In the genomic region with DNA sequence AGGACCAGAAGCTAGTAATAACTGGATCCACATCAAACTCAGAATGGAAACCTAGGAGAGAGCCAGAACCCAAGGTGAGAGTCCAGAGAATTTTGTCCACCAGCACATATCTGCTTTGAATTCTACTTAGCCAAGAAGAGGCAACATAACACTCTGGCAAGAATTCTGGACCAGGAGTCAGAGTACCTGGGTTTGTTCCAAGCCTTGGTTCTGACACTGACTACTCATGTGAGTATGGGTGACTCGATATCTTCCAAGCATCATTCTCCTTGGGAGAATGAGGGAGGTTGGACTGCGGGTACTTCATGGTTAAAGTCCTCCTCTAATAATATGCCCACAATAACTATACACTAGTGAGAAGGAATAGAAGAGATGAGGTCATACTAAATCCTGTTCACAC, we compare ENCODE assay signal across 22 cellular contexts.
"Had no signal": no experiment of that assay in that cellular context is flagged by ENCODE, and none has a peak within 500 bp of the region (broad histone marks: within the 10 kb centered on the region; RNA-seq: fewer than 3 reads in every experiment).

No MANE protein-coding gene starts in this region.

- DNase-seq: Kasumi-1, KG1, MM.1S, NCI-H1092 treated with DMSO at 0.1 percent for 48 hours, NCI-H1436, NCI-H187, NCI-H2029, NCI-H2081 treated with DMSO at 0.1 percent for 48 hours, NCI-H2171, NCI-H226, NCI-H446, NCI-H510A, NCI-H524 treated with DMSO at 0.1 percent for 48 hours, NCI-H69, NCI-H774, Right ventricle myocardium superior, RPMI8226, SIG-M5 had no signal

- H3K4me3 ChIP-seq: SJSA1, SK-N-MC had no signal

- H3K27me3 ChIP-seq: SJSA1 had no signal

- H3K36me3 ChIP-seq: SJSA1 had no signal

- H3K9me3 ChIP-seq: SJSA1 had no signal

- H3K4me1 ChIP-seq: SJSA1 had no signal

- FAIRE-seq: HTR-8/SVneo, RCC 7860 had no signal

- H3K27ac ChIP-seq: SJSA1, SK-N-MC had no signal
